8 cellular contexts compared by ENCODE assay signal in the genomic region with DNA sequence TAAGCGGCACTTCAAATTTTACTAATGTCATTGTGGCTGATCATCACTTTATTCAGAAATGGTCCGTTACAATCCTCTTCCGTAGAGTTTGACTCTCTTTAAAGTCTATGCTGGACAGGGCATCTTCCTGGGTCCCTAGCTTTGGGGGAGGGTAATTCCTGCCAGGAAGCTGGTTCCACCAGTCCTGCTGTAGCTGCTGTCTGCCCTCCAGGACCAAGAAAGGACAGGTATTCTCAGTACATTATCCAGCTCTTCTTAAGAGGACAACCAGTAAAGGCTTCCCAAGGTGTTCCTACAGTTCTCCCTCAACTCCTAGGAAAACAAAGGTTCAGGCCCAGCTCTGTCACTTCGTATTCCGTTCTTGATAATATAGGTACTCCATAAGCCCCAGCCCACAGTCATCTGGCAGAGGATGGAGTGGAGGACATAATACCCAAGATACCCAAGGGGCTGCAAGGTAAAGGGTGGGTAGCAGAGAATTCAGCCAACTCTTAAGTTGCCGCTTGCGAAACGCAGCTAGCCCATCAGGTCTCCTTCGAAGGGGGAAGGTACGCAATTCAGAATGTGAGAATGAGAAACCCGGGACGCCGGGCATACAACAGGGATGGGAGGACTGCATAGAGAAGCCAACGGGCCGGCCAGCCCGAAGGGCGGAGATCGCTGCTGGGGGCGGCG. TPM values are rescaled to one million over a fixed set of nuclear protein-coding genes. Genes with fewer than 3 reads are reported as not detected.
DNase-seq lines count a peak whose midpoint lies in the region; ATAC-seq and TF ChIP-seq lines count a peak whose summit lies in the region.

No MANE protein-coding gene starts in this region.

- no peaks in the 10 kb centered on the region for H3K9me2 ChIP-seq in GM23248 (ENCODE audit: insufficient read depth)

- H3K36me3 ChIP-seq in CD4-positive, CD25-positive, alpha-beta regulatory T cell (ENCODE audit: control insufficient read depth, insufficient read depth, low read length): no peaks in the 10 kb centered on the region
- no peaks in the 10 kb centered on the region for H3K36me3 ChIP-seq in GM23248 (ENCODE audit: low read depth)

- H3K4me1 Mint-ChIP-seq in CD4-positive, CD25-positive, alpha-beta regulatory T cell: peaks cover 17 to 45% (median 35%) of the 10 kb centered on the region in 4 donors
- peaks cover 31% of the 10 kb centered on the region for H3K4me1 Mint-ChIP-seq in neural crest cell

- no peak for DNase-seq in CD4-positive, CD25-positive, alpha-beta regulatory T cell
- DNase-seq in GM23248: no peak
- DNase-seq in SK-N-DZ (ENCODE audit: low spot score): peak; percentile 38
- DNase-seq in epithelial cell of esophagus (ENCODE audit: low read depth): peak; percentile 22
- DNase-seq in neural crest cell (ENCODE audit: low read depth, low spot score): no peak
- DNase-seq in cortex of kidney (lab: John Stamatoyannopoulos, UW): no peak
- DNase-seq in activated gamma-delta T cell (lab: John Stamatoyannopoulos, UW): no peak
- DNase-seq in NCI-H1436 treated with DMSO at 0.1 percent for 48 hours (lab: John Stamatoyannopoulos, UW): no peak

- H3K9ac ChIP-seq in GM23248: peak overlapping the region; percentile 91

- peak overlapping the region; percentile 86 for H2AFZ ChIP-seq in GM23248

- H3F3A ChIP-seq in GM23248 (ENCODE audit: insufficient read depth): peaks cover 13% of the 10 kb centered on the region

- no peak for ATAC-seq in CD4-positive, CD25-positive, alpha-beta regulatory T cell (ENCODE audit: low read depth in 2 of 2)

- no peaks in the 10 kb centered on the region for H3K9me3 ChIP-seq in CD4-positive, CD25-positive, alpha-beta regulatory T cell (ENCODE audit: control insufficient read depth in 2 of 2, low read length in 2 of 2)
- peaks cover 3% of the 10 kb centered on the region for H3K9me3 ChIP-seq in GM23248 (ENCODE audit: low read depth)

- H3K27me3 ChIP-seq in CD4-positive, CD25-positive, alpha-beta regulatory T cell (ENCODE audit: control insufficient read depth, insufficient read depth, low read length): no peaks in the 10 kb centered on the region
- no peaks in the 10 kb centered on the region for H3K27me3 ChIP-seq in GM23248 (replicated peaks; ENCODE audit: insufficient read depth)

- TF ChIP-seq CTCF in epithelial cell of esophagus (IDR thresholded peaks at IDR 0.05; ENCODE audit: insufficient read depth, low read depth, low read length, missing control alignments) (no peak), neural crest cell (conservative IDR thresholded peaks at IDR 0.05) (no peak)

- peaks cover 4% of the 10 kb centered on the region for H3K36me3 Mint-ChIP-seq in CD4-positive, CD25-positive, alpha-beta regulatory T cell
- H3K36me3 Mint-ChIP-seq in neural crest cell (ENCODE audit: low read depth): peaks cover 12% of the 10 kb centered on the region

- H3K79me2 ChIP-seq in GM23248 (ENCODE audit: insufficient read depth): peaks cover 57% of the 10 kb centered on the region

- peaks cover 19% of the 10 kb centered on the region for H3K4me1 ChIP-seq in CD4-positive, CD25-positive, alpha-beta regulatory T cell (ENCODE audit: control insufficient read depth, insufficient read depth, low read length, poor library complexity, severe bottlenecking)
- H3K4me1 ChIP-seq in GM23248 (ENCODE audit: insufficient read depth): peaks cover 20% of the 10 kb centered on the region

- peak overlapping the region in 2 of 3 donors; percentile 92 to 99 for H3K27ac Mint-ChIP-seq in CD4-positive, CD25-positive, alpha-beta regulatory T cell
- H3K27ac Mint-ChIP-seq in neural crest cell (ENCODE audit: unreplicated experiment): peak overlapping the region; percentile 94

- no peaks in the 10 kb centered on the region for H4K20me1 ChIP-seq in GM23248 (ENCODE audit: insufficient read depth)

- H3K27ac ChIP-seq in CD4-positive, CD25-positive, alpha-beta regulatory T cell (ENCODE audit: insufficient read depth, low read length, poor library complexity, severe bottlenecking): peak overlapping the region; percentile 95
- H3K27ac ChIP-seq in GM23248: peak overlapping the region; percentile 96

- peak overlapping the region; percentile 91 to 100 (median 97) for H3K4me3 Mint-ChIP-seq in CD4-positive, CD25-positive, alpha-beta regulatory T cell
- H3K4me3 Mint-ChIP-seq in neural crest cell: peak overlapping the region; percentile 100

- H3K9me3 Mint-ChIP-seq in CD4-positive, CD25-positive, alpha-beta regulatory T cell: peaks cover 0 to 4% (median 0%) of the 10 kb centered on the region in 7 donors
- H3K9me3 Mint-ChIP-seq in neural crest cell: peaks cover 6% of the 10 kb centered on the region

- H3K4me2 ChIP-seq in GM23248 (ENCODE audit: unreplicated experiment): peak overlapping the region; percentile 92

- H3K4me3 ChIP-seq in CD4-positive, CD25-positive, alpha-beta regulatory T cell (ENCODE audit: low read depth, low read length): peak overlapping the region; percentile 78
- peak overlapping the region; percentile 88 for H3K4me3 ChIP-seq in GM23248
- peak overlapping the region; percentile 83 for H3K4me3 ChIP-seq in epithelial cell of esophagus (ENCODE audit: low read length)

- 15 to 17% methylated on average over 18 to 20 of the region's 20 CpGs for WGBS in GM23248 (ENCODE audit: low coverage in 1 of 2, low lambda C conversion rate in 2 of 2, missing lambda C conversion rate in 2 of 2), 2 experiments

- in situ Hi-C loops in GM23248 (cut with MboI): no loop called here

- H3K27me3 Mint-ChIP-seq in CD4-positive, CD25-positive, alpha-beta regulatory T cell: peaks cover 10% of the 10 kb centered on the region
- no peaks in the 10 kb centered on the region for H3K27me3 Mint-ChIP-seq in neural crest cell (ENCODE audit: low read depth)

RNA-seq across cellular contexts. Expression of a gene that starts 1.3 kb away (rescaled TPM):
- 16.5 TPM for total RNA-seq in CD4-positive, CD25-positive, alpha-beta regulatory T cell
- polyA plus RNA-seq in CD4-positive, CD25-positive, alpha-beta regulatory T cell: 1 to 10 TPM; 1.4 to 2.3 (median 1.6) TPM
- 10.7 and 11.2 TPM in 2 replicates for total RNA-seq in GM23248 (2014; rRNA removed; shearing (Covaris generic))
- 3.3 and 3.4 TPM in 2 replicates for polyA plus RNA-seq in GM23248 (2016; fragmentation: Nextera tagmentation; extraction: Ambion mirVana)
- 23.1 and 27.4 TPM in 2 replicates for polyA plus RNA-seq in SK-N-DZ (2014; cell fraction: cytosol; rRNA removed)
- 24.4 and 25.8 TPM in 2 replicates for polyA plus RNA-seq in SK-N-DZ (2014; cell fraction: nucleus; rRNA removed)
- total RNA-seq in neural crest cell: 22.6 and 24.4 TPM in 2 replicates

Comparison
In these comparisons a context has a peak if more than half of its experiments do, and no peak if none do; other contexts are left out.
1. DNase-seq: peak in SK-N-DZ (single experiment) and epithelial cell of esophagus (single experiment); none in CD4-positive, CD25-positive, alpha-beta regulatory T cell (0 of 3), GM23248 (single experiment), neural crest cell (single experiment), cortex of kidney (single experiment), activated gamma-delta T cell (single experiment) and NCI-H1436 treated with DMSO at 0.1 percent for 48 hours (single experiment).
2. Peak in every context shown above with its lines, with median percentiles within 50 percentile points of each other: H3K4me3 ChIP-seq.